ENCODE assay signal across 16 cellular contexts in genomic region chr2:74368499-74368898, GRCh38. TPM values are rescaled to one million over a fixed set of nuclear protein-coding genes. Genes with fewer than 3 reads are reported as not detected.
DNase-seq lines count a peak whose midpoint lies in the region; ATAC-seq, FAIRE-seq and TF ChIP-seq lines count a peak whose summit lies in the region.
"Had no signal": no experiment of that assay in that cellular context is flagged by ENCODE, and none has a peak within 500 bp of the region (broad histone marks: within the 10 kb centered on the region; RNA-seq: fewer than 3 reads in every experiment).

No MANE protein-coding gene starts in this region.

- H3K9me3 Mint-ChIP-seq in endothelial cell (ENCODE audit: unreplicated experiment): no peaks in the 10 kb centered on the region

- H3K27me3 Mint-ChIP-seq in T-helper 17 cell (no peaks in the 10 kb centered on the region), endothelial cell (ENCODE audit: unreplicated experiment) (peaks cover 17% of the 10 kb centered on the region)
- H3K27me3 Mint-ChIP-seq: CD4-positive, alpha-beta memory T cell had no signal

- peak; percentile 46 for FAIRE-seq in urothelium cell line (lab: Jason Lieb, UNC)
- FAIRE-seq: G401.6, GM12892, H54 had no signal

- H3K27ac Mint-ChIP-seq in T-helper 17 cell: peak overlapping the region; percentile 24
- H3K27ac Mint-ChIP-seq in endothelial cell (ENCODE audit: unreplicated experiment): peak overlapping the region; percentile 70

- CTCF ChIA-PET in HEK293 (lab: Yijun Ruan, JAX): interaction anchor here (0.6 kb wide), 2 partner anchors 86 to 117 kb away, joined by 3 read pairs; partner anchors contain the start of gene INO80B

- H3K4me1 Mint-ChIP-seq in T-helper 17 cell (peaks cover 16% of the 10 kb centered on the region), endothelial cell (ENCODE audit: unreplicated experiment) (peaks cover 14% of the 10 kb centered on the region)
- H3K4me1 Mint-ChIP-seq: CD4-positive, alpha-beta memory T cell had no signal

- DNase-seq in T-helper 17 cell (no peak), endothelial cell (ENCODE audit: low spot score) (no peak), urothelium cell line (ENCODE audit: low spot score) (no peak), NCI-H1092 (lab: John Stamatoyannopoulos, UW) (no peak), head of caudate nucleus (no peak)
- DNase-seq: C1 segment of cervical spinal cord; CD4-positive, alpha-beta memory T cell; COR-L47; DMS153; DND-41; GOT3 had no signal

- no peak overlapping the region for H3K27ac ChIP-seq in HEK293 (ENCODE audit: extremely low read depth, low read depth, low read length)

- H3K4me1 ChIP-seq in HEK293 (ENCODE audit: control insufficient read depth, insufficient read depth, low read length): peaks cover 9% of the 10 kb centered on the region
- H3K4me1 ChIP-seq: HAP-1 had no signal

- H3K4me3 ChIP-seq in HEK293 (ENCODE audit: low read depth, low read length): no peak overlapping the region
- H3K4me3 ChIP-seq: HAP-1 had no signal

- H3K9me3 ChIP-seq in HEK293 (ENCODE audit: control insufficient read depth, insufficient read depth, low read depth, low read length) (no peaks in the 10 kb centered on the region), T-helper 17 cell (ENCODE audit: control insufficient read depth, low read length, poor library complexity, severe bottlenecking) (no peaks in the 10 kb centered on the region)
- H3K9me3 ChIP-seq: HAP-1 had no signal

- TF ChIP-seq CTCF in HEK293 (tag by site-specific recombination; IDR thresholded peaks at IDR 0.05) (no peak), endothelial cell (IDR thresholded peaks at IDR 0.05; ENCODE audit: unreplicated experiment) (no peak)

- ATAC-seq in T-helper 17 cell: no peak

- peaks cover 32% of the 10 kb centered on the region for H3K36me3 Mint-ChIP-seq in T-helper 17 cell (ENCODE audit: low read depth)
- peaks cover 79% of the 10 kb centered on the region for H3K36me3 Mint-ChIP-seq in endothelial cell (ENCODE audit: low read depth, unreplicated experiment)

- no peak overlapping the region for H3K4me3 Mint-ChIP-seq in T-helper 17 cell
- peak overlapping the region; percentile 38 for H3K4me3 Mint-ChIP-seq in endothelial cell (ENCODE audit: unreplicated experiment)
- H3K4me3 Mint-ChIP-seq: CD4-positive, alpha-beta memory T cell had no signal

- H3K36me3 ChIP-seq in HEK293 (ENCODE audit: control insufficient read depth in 2 of 2, insufficient read depth in 1 of 2, low read length in 2 of 2): peaks cover 19 to 89% of the 10 kb centered on the region in 2 experiments; a peak in 2 of 3 replicates

- POLR2A ChIA-PET in HEK293 (lab: Yijun Ruan, JAX): no interaction called here

- intact Hi-C loops in head of caudate nucleus (cut with DNase I): no loop called here

TF ChIP-seq in HEK293, 187 proteins besides CTCF, POLR2A, EP300 and RAD21:
- peak; percentile 93 for TF ChIP-seq ZBTB17 (tag by site-specific recombination; IDR thresholded peaks at IDR 0.05)
- TF ChIP-seq ZNF114 (tag by site-specific recombination; IDR thresholded peaks at IDR 0.05): no peak
TF ChIP-seq in HEK293: peak in this region for 1.

RNA-seq across cellular contexts. Expression of gene DCTN1, which starts 11.6 kb away (rescaled TPM):
- total RNA-seq in T-helper 17 cell (10 to 100 TPM; 78.5 to 85.7 TPM), endothelial cell (ENCODE audit: unreplicated experiment) (244 TPM)

RNA-seq across cellular contexts. Expression of gene SLC4A5, which starts 25.3 kb away (rescaled TPM):
- total RNA-seq in T-helper 17 cell: 10 to 100 TPM in 1 of 2 donors, 1 to 10 TPM in 1; 9.1 to 10.5 TPM
- total RNA-seq in endothelial cell (ENCODE audit: unreplicated experiment): 4.2 TPM

RNA-seq across cellular contexts. Expression of gene C2orf81, which starts 52.9 kb away (rescaled TPM):
- total RNA-seq in T-helper 17 cell (1 to 10 TPM; 2.9 to 3.3 TPM), endothelial cell (ENCODE audit: unreplicated experiment) (5.0 TPM)

RNA-seq across cellular contexts. Expression of gene WDR54, which starts 53.0 kb away (rescaled TPM):
- total RNA-seq in T-helper 17 cell: 10 to 100 TPM; 33.6 to 42.8 TPM
- total RNA-seq in endothelial cell (ENCODE audit: unreplicated experiment): 34.1 TPM
